Comparison of ENCODE assay signal across 26 cellular contexts in genomic region chr1:230983811-230984210, GRCh38.
"Had no signal": no experiment of that assay in that cellular context is flagged by ENCODE, and none has a peak within 500 bp of the region (broad histone marks: within the 10 kb centered on the region; RNA-seq: fewer than 3 reads in every experiment).

No MANE protein-coding gene starts in this region.

- H3K9me3 ChIP-seq: esophagus muscularis mucosa, gastroesophageal sphincter, heart left ventricle, left lung, mucosa of descending colon, psoas muscle, sigmoid colon, thyroid gland had no signal

- H3K4me3 ChIP-seq: esophagus muscularis mucosa, gastroesophageal sphincter, heart left ventricle, hepatocyte, left lung, mucosa of descending colon, psoas muscle, sigmoid colon, thyroid gland had no signal

- H3K9me3 Mint-ChIP-seq: endodermal cell; mesothelial cell of epicardium; naive B cell; natural killer cell treated with Interleukin-12 subunit alpha and Interleukin-12 subunit beta and Interleukin-15 and Interleukin-18, amount 100 ng/mL, for 72 hours; stimulated activated effector memory CD8-positive, alpha-beta T cell treated with anti-CD3 and anti-CD28 coated beads, Interleukin-12 subunit alpha, Interleukin-12 subunit beta, amount 100 ng/mL, for 72 hours; stimulated activated naive CD8-positive, alpha-beta T cell treated with anti-CD3 and anti-CD28 coated beads, Interleukin-15, amount 100 ng/mL, for 72 hours; type B pancreatic cell had no signal

- H3K27me3 ChIP-seq: esophagus muscularis mucosa, foreskin keratinocyte, gastroesophageal sphincter, heart left ventricle, hepatocyte, left lung, sigmoid colon, thyroid gland had no signal

- H3K27me3 Mint-ChIP-seq: naive B cell; natural killer cell treated with Interleukin-12 subunit alpha and Interleukin-12 subunit beta and Interleukin-15 and Interleukin-18, amount 100 ng/mL, for 72 hours; stimulated activated naive CD8-positive, alpha-beta T cell treated with anti-CD3 and anti-CD28 coated beads, Interleukin-15, amount 100 ng/mL, for 72 hours; type B pancreatic cell had no signal

- DNase-seq: cerebellar nuclear complex; effector CD8-positive, alpha-beta T cell; endodermal cell; foreskin keratinocyte; heart left ventricle; kidney; left cardiac atrium; left lung; mesenchymal stem cell; mucosa of descending colon; naive B cell; nucleus accumbens; psoas muscle; right cardiac atrium; sigmoid colon; stimulated activated CD4-positive, alpha-beta T cell treated with anti-CD3 and anti-CD28 coated beads, Interleukin-2, amount 100 ng/mL, for 24 hours; stimulated activated CD4-positive, alpha-beta T cell treated with anti-CD3 and anti-CD28 coated beads, Interleukin-4, amount 100 ng/mL, for 24 hours; stimulated activated naive CD8-positive, alpha-beta T cell treated with anti-CD3 and anti-CD28 coated beads, Interleukin-15, amount 100 ng/mL, for 72 hours; thyroid gland had no signal

- H3K27ac Mint-ChIP-seq: mesothelial cell of epicardium; natural killer cell treated with Interleukin-12 subunit alpha and Interleukin-12 subunit beta and Interleukin-15 and Interleukin-18, amount 100 ng/mL, for 72 hours; stimulated activated effector memory CD8-positive, alpha-beta T cell treated with anti-CD3 and anti-CD28 coated beads, Interleukin-12 subunit alpha, Interleukin-12 subunit beta, amount 100 ng/mL, for 72 hours; stimulated activated naive CD8-positive, alpha-beta T cell treated with anti-CD3 and anti-CD28 coated beads, Interleukin-15, amount 100 ng/mL, for 72 hours; type B pancreatic cell had no signal

- H3K36me3 Mint-ChIP-seq: mesothelial cell of epicardium, naive B cell had no signal

- H3K4me1 ChIP-seq: foreskin keratinocyte had no signal

- H2AFZ ChIP-seq: hepatocyte had no signal

- H3K4me1 Mint-ChIP-seq: stimulated activated effector memory CD8-positive, alpha-beta T cell treated with anti-CD3 and anti-CD28 coated beads, Interleukin-12 subunit alpha, Interleukin-12 subunit beta, amount 100 ng/mL, for 72 hours had no signal

- H3K4me3 Mint-ChIP-seq: mesothelial cell of epicardium; natural killer cell treated with Interleukin-12 subunit alpha and Interleukin-12 subunit beta and Interleukin-15 and Interleukin-18, amount 100 ng/mL, for 72 hours; stimulated activated effector memory CD8-positive, alpha-beta T cell treated with anti-CD3 and anti-CD28 coated beads, Interleukin-12 subunit alpha, Interleukin-12 subunit beta, amount 100 ng/mL, for 72 hours; stimulated activated naive CD8-positive, alpha-beta T cell treated with anti-CD3 and anti-CD28 coated beads, Interleukin-15, amount 100 ng/mL, for 72 hours; type B pancreatic cell had no signal

- H3K27ac ChIP-seq: esophagus muscularis mucosa, foreskin keratinocyte, gastroesophageal sphincter, heart left ventricle, left lung, psoas muscle, sigmoid colon, thyroid gland had no signal
